ENCODE assay signal across 13 cellular contexts in genomic region chr3:110743202-110743601, GRCh38.
DNase-seq lines count a peak whose midpoint lies in the region; ATAC-seq, FAIRE-seq and TF ChIP-seq lines count a peak whose summit lies in the region.
"Had no signal": no experiment of that assay in that cellular context is flagged by ENCODE, and none has a peak within 500 bp of the region (broad histone marks: within the 10 kb centered on the region; RNA-seq: fewer than 3 reads in every experiment).

No MANE protein-coding gene starts in this region.

- 0 out of 2 replicates have a peak overlapping the region, but pooled peaks have one; percentile 12 for H2AFZ ChIP-seq in Loucy (ENCODE audit: low read length)

- intact Hi-C loops in vagina (cut with DNase I): no loop called here

- H3K27me3 Mint-ChIP-seq in HFFc6 (ENCODE audit: insufficient read depth): peaks cover 2% of the 10 kb centered on the region; the same call in 1 of the 2 replicates
- H3K27me3 Mint-ChIP-seq in CD8-positive, alpha-beta memory T cell: no peaks in the 10 kb centered on the region

- peaks cover 13% of the 10 kb centered on the region for H3K4me1 Mint-ChIP-seq in HFFc6 (ENCODE audit: low read depth)
- no peaks in the 10 kb centered on the region for H3K4me1 Mint-ChIP-seq in CD8-positive, alpha-beta memory T cell

- no peaks in the 10 kb centered on the region for H3K4me1 ChIP-seq in Loucy (ENCODE audit: insufficient read depth, low read length, poor library complexity, severe bottlenecking)
- H3K4me1 ChIP-seq in vagina: no peaks in the 10 kb centered on the region
- no peaks in the 10 kb centered on the region for H3K4me1 ChIP-seq in CD8-positive, alpha-beta memory T cell (ENCODE audit: insufficient read depth, low read length)

- DNase-seq in COLO668 (lab: John Stamatoyannopoulos, UW; ENCODE audit: unreplicated experiment) (peak; percentile 9), vagina (ENCODE audit: extremely low spot score in 2 of 2) (no peak), HFFc6 (no peak), foreskin fibroblast (no peak)
- DNase-seq in CD8-positive, alpha-beta memory T cell: no peak
- DNase-seq: activated naive CD4-positive, alpha-beta T cell treated with Interleukin-2 at 50 U/mL for 16 hours; foreskin melanocyte; GF-D8 had no signal

- no peaks in the 10 kb centered on the region for H3K79me2 ChIP-seq in Loucy (ENCODE audit: insufficient read depth, low read length)

- H3K36me3 Mint-ChIP-seq in HFFc6 (ENCODE audit: low read depth): no peaks in the 10 kb centered on the region
- no peaks in the 10 kb centered on the region for H3K36me3 Mint-ChIP-seq in CD8-positive, alpha-beta memory T cell

- no peak overlapping the region for H3K4me2 ChIP-seq in Loucy (ENCODE audit: low read depth, low read length, poor library complexity, severe bottlenecking)

- H3K9ac ChIP-seq in Loucy (ENCODE audit: low read depth, low read length, poor library complexity, severe bottlenecking): no peak overlapping the region

- H3K4me3 ChIP-seq in Loucy (ENCODE audit: low read length, poor library complexity, severe bottlenecking) (no peak overlapping the region), vagina (no peak overlapping the region), foreskin fibroblast (ENCODE audit: low read depth in 1 of 2, low read length in 2 of 2) (no peak overlapping the region)
- no peak overlapping the region for H3K4me3 ChIP-seq in CD8-positive, alpha-beta memory T cell (ENCODE audit: low read length)
- H3K4me3 ChIP-seq: skin epidermis had no signal

- no peaks in the 10 kb centered on the region for H3K9me3 ChIP-seq in Loucy (ENCODE audit: insufficient read depth, low read depth, low read length)
- H3K9me3 ChIP-seq in vagina: no peaks in the 10 kb centered on the region
- H3K9me3 ChIP-seq in CD8-positive, alpha-beta memory T cell (ENCODE audit: low read length): no peaks in the 10 kb centered on the region

- no peaks in the 10 kb centered on the region for H3K27me3 ChIP-seq in Loucy (ENCODE audit: insufficient read depth, low read length, poor library complexity, severe bottlenecking)
- no peaks in the 10 kb centered on the region for H3K27me3 ChIP-seq in vagina
- H3K27me3 ChIP-seq in CD8-positive, alpha-beta memory T cell (ENCODE audit: insufficient read depth, low read length, poor library complexity, severe bottlenecking): no peaks in the 10 kb centered on the region

- POLR2A ChIA-PET in CD8-positive, alpha-beta memory T cell (lab: Charles Lee): no interaction called here

- CTCF ChIA-PET in CD8-positive, alpha-beta memory T cell (lab: Charles Lee): no interaction called here

- no peak overlapping the region for H3K27ac Mint-ChIP-seq in HFFc6
- no peak overlapping the region for H3K27ac Mint-ChIP-seq in CD8-positive, alpha-beta memory T cell

- peak; percentile 79 for ATAC-seq in GM21447 (IDR thresholded peaks at IDR 0.05; ENCODE audit: unreplicated experiment)

- no peaks in the 10 kb centered on the region for H3K36me3 ChIP-seq in Loucy (ENCODE audit: insufficient read depth, low read length)
- no peaks in the 10 kb centered on the region for H3K36me3 ChIP-seq in vagina
- no peaks in the 10 kb centered on the region for H3K36me3 ChIP-seq in CD8-positive, alpha-beta memory T cell (ENCODE audit: insufficient read depth, low read length)

- no peak overlapping the region for H3K27ac ChIP-seq in vagina
- no peak overlapping the region for H3K27ac ChIP-seq in CD8-positive, alpha-beta memory T cell (ENCODE audit: low read depth, low read length)
- H3K27ac ChIP-seq: RWPE1, skin epidermis had no signal

- no peaks in the 10 kb centered on the region for H3F3A ChIP-seq in Loucy (ENCODE audit: low read depth)

- TF ChIP-seq POLR2A in vagina (IDR thresholded peaks at IDR 0.05): no peak

- H3K9me3 Mint-ChIP-seq in HFFc6: no peaks in the 10 kb centered on the region
- no peaks in the 10 kb centered on the region for H3K9me3 Mint-ChIP-seq in CD8-positive, alpha-beta memory T cell

- no peaks in the 10 kb centered on the region for H4K20me1 ChIP-seq in Loucy (ENCODE audit: insufficient read depth, low read length, poor library complexity, severe bottlenecking)

- no peak overlapping the region for H3K4me3 Mint-ChIP-seq in HFFc6
- H3K4me3 Mint-ChIP-seq in CD8-positive, alpha-beta memory T cell: no peak overlapping the region

- TF ChIP-seq CTCF in Loucy (conservative IDR thresholded peaks at IDR 0.05; ENCODE audit: low read length): no peak
- no peak for TF ChIP-seq CTCF in vagina (IDR thresholded peaks at IDR 0.05)
- no peak for TF ChIP-seq CTCF in HFFc6 (IDR thresholded peaks at IDR 0.05)
- TF ChIP-seq CTCF in foreskin fibroblast (IDR thresholded peaks at IDR 0.05; ENCODE audit: low read depth, low read length): no peak

- peak; percentile 100 for FAIRE-seq in islet of Langerhans (lab: Jason Lieb, UNC)

- H3K9me2 ChIP-seq in Loucy (replicated peaks; ENCODE audit: low read depth, low read length): no peaks in the 10 kb centered on the region
